15 cellular contexts compared by ENCODE assay signal in genomic region chr16:87264634-87265033, GRCh38. TPM values are rescaled to one million over a fixed set of nuclear protein-coding genes. Genes with fewer than 3 reads are reported as not detected.
"Had no signal": no experiment of that assay in that cellular context is flagged by ENCODE, and none has a peak within 500 bp of the region (broad histone marks: within the 10 kb centered on the region; RNA-seq: fewer than 3 reads in every experiment).

No MANE protein-coding gene starts in this region.

- H3K4me3 Mint-ChIP-seq: activated CD4-positive, alpha-beta memory T cell treated with anti-CD3 and anti-CD28 coated beads, Interleukin-2, amount 10 ng/mL, durations not matched to agents 7 days and 5 days; activated CD4-positive, alpha-beta T cell treated with anti-CD3 and anti-CD28 coated beads for 36 hours; activated T-cell treated with anti-CD3 and anti-CD28 coated beads, Interleukin-2, amount 50 U/mL, for 72 hours; memory B cell had no signal

- H3K9me3 ChIP-seq: ascending aorta, esophagus muscularis mucosa, pancreas, thyroid gland, uterus had no signal

- H3K4me1 ChIP-seq: ascending aorta, esophagus muscularis mucosa, left ventricle myocardium inferior, pancreas, uterus had no signal

- H3K27me3 Mint-ChIP-seq: activated CD4-positive, alpha-beta memory T cell treated with anti-CD3 and anti-CD28 coated beads, Interleukin-2, amount 10 ng/mL, durations not matched to agents 7 days and 5 days; activated CD4-positive, alpha-beta T cell treated with anti-CD3 and anti-CD28 coated beads for 36 hours had no signal

- DNase-seq: activated CD4-positive, alpha-beta memory T cell treated with anti-CD3 and anti-CD28 coated beads, Interleukin-2, amount 10 ng/mL, durations not matched to agents 7 days and 5 days; activated CD4-positive, alpha-beta T cell treated with anti-CD3 and anti-CD28 coated beads for 36 hours; activated naive CD4-positive, alpha-beta T cell; activated T-cell treated with anti-CD3 and anti-CD28 coated beads, Interleukin-2, amount 50 U/mL, for 72 hours; foreskin fibroblast; left ventricle myocardium inferior; pancreas; retina; small intestine; T-helper 9 cell; thyroid gland; uterus had no signal

- H3K4me1 Mint-ChIP-seq: activated CD4-positive, alpha-beta memory T cell treated with anti-CD3 and anti-CD28 coated beads, Interleukin-2, amount 10 ng/mL, durations not matched to agents 7 days and 5 days; activated CD4-positive, alpha-beta T cell treated with anti-CD3 and anti-CD28 coated beads for 36 hours had no signal

- H3K27me3 ChIP-seq: ascending aorta, esophagus muscularis mucosa, pancreas, thyroid gland, uterus had no signal

- ATAC-seq: activated CD4-positive, alpha-beta T cell treated with anti-CD3 and anti-CD28 coated beads for 36 hours; activated T-cell treated with anti-CD3 and anti-CD28 coated beads, Interleukin-2, amount 50 U/mL, for 72 hours; pancreas had no signal

- H3K27ac ChIP-seq: ascending aorta, esophagus muscularis mucosa, left ventricle myocardium inferior, pancreas, thyroid gland, uterus had no signal

- H3K27ac Mint-ChIP-seq: activated CD4-positive, alpha-beta memory T cell treated with anti-CD3 and anti-CD28 coated beads, Interleukin-2, amount 10 ng/mL, durations not matched to agents 7 days and 5 days; activated CD4-positive, alpha-beta T cell treated with anti-CD3 and anti-CD28 coated beads for 36 hours; activated T-cell treated with anti-CD3 and anti-CD28 coated beads, Interleukin-2, amount 50 U/mL, for 72 hours; memory B cell had no signal

- H3K36me3 ChIP-seq: ascending aorta, esophagus muscularis mucosa, left ventricle myocardium inferior, pancreas, thyroid gland, uterus had no signal

- H3K4me3 ChIP-seq: ascending aorta, esophagus muscularis mucosa, left ventricle myocardium inferior, pancreas, thyroid gland, uterus had no signal

RNA-seq across cellular contexts. Expression of gene C16orf95, which starts 52.6 kb away (rescaled TPM):
- total RNA-seq: ascending aorta had no signal
